In genomic region chr2:43438342-43438741, GRCh38 we compare ENCODE assay signal across 19 cellular contexts.
"Had no signal": no experiment of that assay in that cellular context is flagged by ENCODE, and none has a peak within 500 bp of the region (broad histone marks: within the 10 kb centered on the region; RNA-seq: fewer than 3 reads in every experiment).

No MANE protein-coding gene starts in this region.

- FAIRE-seq: urothelium cell line had no signal

- H3K27me3 ChIP-seq: cardiac muscle cell had no signal

- ATAC-seq: left cardiac atrium had no signal

- H3K36me3 ChIP-seq: cardiac muscle cell had no signal

- H3K27ac ChIP-seq: cardiac muscle cell had no signal

- DNase-seq: activated B cell treated with CpG ODN at 0.5 μM for 24 hours; activated CD4-positive, alpha-beta memory T cell treated with anti-CD3 and anti-CD28 coated beads, Interleukin-2, amount 10 ng/mL, durations not matched to agents 7 days and 5 days; activated CD4-positive, alpha-beta T cell treated with anti-CD3 and anti-CD28 coated beads for 4 hours; activated CD8-positive, alpha-beta memory T cell treated with anti-CD3 and anti-CD28 coated beads, Interleukin-2, amount 10 ng/mL, durations not matched to agents 7 days and 5 days; activated naive CD8-positive, alpha-beta T cell treated with anti-CD3 and anti-CD28 coated beads for 36 hours; amniotic stem cell; effector CD8-positive, alpha-beta T cell; foreskin fibroblast; hippocampal formation; left cardiac atrium; midbrain; nephron progenitor cell; nucleus accumbens; stimulated activated CD4-positive, alpha-beta T cell treated with anti-CD3 and anti-CD28 coated beads, Interleukin-1b, Interleukin-23, amount 100 ng/mL, for 48 hours; stimulated activated CD8-positive, alpha-beta memory T cell treated with anti-CD3 and anti-CD28 coated beads, Interleukin-4, amount 100 ng/mL, for 48 hours; stimulated activated naive CD4-positive, alpha-beta T cell had no signal

- H3K4me3 ChIP-seq: cardiac muscle cell, lung had no signal
